ENCODE assay signal across 9 cellular contexts in the genomic region with DNA sequence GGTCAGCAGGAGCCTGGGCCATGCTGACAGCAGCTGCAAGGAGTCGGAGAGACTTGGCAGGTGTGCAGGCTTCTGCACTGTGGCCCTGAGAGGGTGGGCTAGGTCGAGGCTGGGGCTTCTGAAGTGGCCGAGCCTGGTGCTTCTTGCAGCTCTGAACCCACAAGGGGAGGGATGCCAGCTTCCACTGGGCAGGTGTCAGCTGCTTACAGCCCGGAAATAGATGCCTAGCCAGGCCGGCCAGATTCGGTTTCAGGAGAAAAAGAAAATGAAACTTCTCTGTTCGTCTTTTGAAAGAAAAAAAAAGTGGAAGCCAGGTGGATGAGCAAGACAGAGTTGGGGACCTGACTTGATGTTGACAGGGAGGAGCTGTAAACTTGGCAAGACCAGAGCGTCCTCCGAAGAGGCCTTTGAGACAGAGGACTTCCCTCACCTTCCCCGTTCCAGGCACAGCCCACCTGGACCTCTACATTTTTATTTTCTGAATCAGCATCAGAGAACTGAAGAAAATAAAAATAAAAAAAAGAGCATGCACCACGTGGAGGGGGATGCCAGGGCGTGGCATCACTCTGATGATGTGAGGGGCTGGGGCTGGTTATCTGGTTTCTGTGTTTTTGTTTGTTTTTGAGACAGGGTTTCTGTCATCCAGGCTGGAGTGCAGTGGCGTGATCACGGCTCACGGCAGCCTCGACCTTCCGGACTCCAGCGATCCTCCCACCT.
DNase-seq lines count a peak whose midpoint lies in the region; ATAC-seq and TF ChIP-seq lines count a peak whose summit lies in the region.
"Had no signal": no experiment of that assay in that cellular context is flagged by ENCODE, and none has a peak within 500 bp of the region (broad histone marks: within the 10 kb centered on the region; RNA-seq: fewer than 3 reads in every experiment).

A gene with protein sequence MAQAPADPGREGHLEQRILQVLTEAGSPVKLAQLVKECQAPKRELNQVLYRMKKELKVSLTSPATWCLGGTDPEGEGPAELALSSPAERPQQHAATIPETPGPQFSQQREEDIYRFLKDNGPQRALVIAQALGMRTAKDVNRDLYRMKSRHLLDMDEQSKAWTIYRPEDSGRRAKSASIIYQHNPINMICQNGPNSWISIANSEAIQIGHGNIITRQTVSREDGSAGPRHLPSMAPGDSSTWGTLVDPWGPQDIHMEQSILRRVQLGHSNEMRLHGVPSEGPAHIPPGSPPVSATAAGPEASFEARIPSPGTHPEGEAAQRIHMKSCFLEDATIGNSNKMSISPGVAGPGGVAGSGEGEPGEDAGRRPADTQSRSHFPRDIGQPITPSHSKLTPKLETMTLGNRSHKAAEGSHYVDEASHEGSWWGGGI (minus strand): TSS at position 153 of the 717 bp plus-strand sequence. CDS start 131 bp downstream, at position 22.

- no peaks in the 10 kb centered on the region for H3K79me2 ChIP-seq in OCI-LY3 (ENCODE audit: low read length)

- no peaks in the 10 kb centered on the region for H3K36me3 ChIP-seq in OCI-LY3 (replicated peaks; ENCODE audit: low read depth, low read length)
- H3K36me3 ChIP-seq in subcutaneous abdominal adipose tissue (ENCODE audit: control insufficient read depth in 5 of 5, insufficient read depth in 5 of 5, low read length in 5 of 5) = no peaks in the 10 kb centered on the region

- peak within 1 kb of the TSS; percentile 98 for H3K4me2 ChIP-seq in OCI-LY3 (ENCODE audit: low read length)

- peaks cover 47% of the 10 kb centered on the region for H3K4me1 Mint-ChIP-seq in dendritic cell treated with granulocyte-macrophage colony-stimulating factor and Interleukin-4, amounts not matched to agents 40 ng/mL and 50 ng/mL, for 4 days (ENCODE audit: low read depth)

- H3K9ac ChIP-seq in OCI-LY3 (ENCODE audit: low read length) (peak within 1 kb of the TSS; percentile 65), subcutaneous abdominal adipose tissue (ENCODE audit: low read length in 5 of 5) (no peak within 1 kb of the TSS)

- H3K4me3 Mint-ChIP-seq in dendritic cell treated with granulocyte-macrophage colony-stimulating factor and Interleukin-4, amounts not matched to agents 40 ng/mL and 50 ng/mL, for 4 days = peak within 1 kb of the TSS; percentile 32

- H3K4me1 ChIP-seq in OCI-LY3 (ENCODE audit: low read length) (peaks cover 52% of the 10 kb centered on the region), subcutaneous abdominal adipose tissue (ENCODE audit: control insufficient read depth in 5 of 5, insufficient read depth in 5 of 5, low read length in 5 of 5) (peaks cover 0 to 36% (median 8%) of the 10 kb centered on the region in 5 donors)

- H3K27ac ChIP-seq in OCI-LY3 (ENCODE audit: low read length) (peak within 1 kb of the TSS; percentile 78), subcutaneous abdominal adipose tissue (ENCODE audit: low read depth, low read length) (no peak within 1 kb of the TSS)
- H3K27ac ChIP-seq: 22Rv1 had no signal

- peak; percentile 53 for ATAC-seq in HG02623 (IDR thresholded peaks at IDR 0.05; ENCODE audit: unreplicated experiment)

- intact Hi-C loops in dendritic cell treated with granulocyte-macrophage colony-stimulating factor and Interleukin-4, amounts not matched to agents 40 ng/mL and 50 ng/mL, for 4 days (cut with micrococcal nuclease) = no loop called here

- peak within 1 kb of the TSS; percentile 81 for H3K27ac Mint-ChIP-seq in dendritic cell treated with granulocyte-macrophage colony-stimulating factor and Interleukin-4, amounts not matched to agents 40 ng/mL and 50 ng/mL, for 4 days

- H3K4me3 ChIP-seq in OCI-LY3 (ENCODE audit: low read length) (peak within 1 kb of the TSS; percentile 74), subcutaneous abdominal adipose tissue (ENCODE audit: low read depth in 1 of 5, low read length in 5 of 5) (peak within 1 kb of the TSS in 3 of 5 donors; percentile 17 to 38 (median 31))

- H2AFZ ChIP-seq in OCI-LY3 (ENCODE audit: low read depth, low read length) = no peak within 1 kb of the TSS; the same call in 1 of the 2 replicates

- H3K9me3 ChIP-seq in OCI-LY3 (ENCODE audit: insufficient read depth, low read length) (peaks cover 8% of the 10 kb centered on the region), subcutaneous abdominal adipose tissue (ENCODE audit: control insufficient read depth in 5 of 5, low read length in 5 of 5) (peaks cover 0 to 6% (median 5%) of the 10 kb centered on the region in 5 donors)

- peaks cover 64% of the 10 kb centered on the region for H3K27me3 ChIP-seq in OCI-LY3 (ENCODE audit: low read depth, low read length)
- peaks cover 0 to 9% (median 7%) of the 10 kb centered on the region in 5 donors for H3K27me3 ChIP-seq in subcutaneous abdominal adipose tissue (ENCODE audit: control insufficient read depth in 5 of 5, insufficient read depth in 4 of 5, low read length in 5 of 5)

- H4K20me1 ChIP-seq in OCI-LY3 (ENCODE audit: insufficient read depth, low read length) = peaks cover 6% of the 10 kb centered on the region; the same call in 1 of the 2 replicates

- TF ChIP-seq CTCF in OCI-LY3 (IDR thresholded peaks at IDR 0.05; ENCODE audit: low read depth, low read length) = no peak

- peaks cover 3% of the 10 kb centered on the region for H3K36me3 Mint-ChIP-seq in dendritic cell treated with granulocyte-macrophage colony-stimulating factor and Interleukin-4, amounts not matched to agents 40 ng/mL and 50 ng/mL, for 4 days (ENCODE audit: low read depth)

- DNase-seq in DMS53 (lab: John Stamatoyannopoulos, UW) (peak; percentile 14), DMS53 treated with DMSO at 0.1 percent for 48 hours (lab: John Stamatoyannopoulos, UW; ENCODE audit: unreplicated experiment) (no peak), epidermal melanocyte (ENCODE audit: insufficient read length, low spot score) (no peak), NCI-H446 treated with DMSO at 0.1 percent for 48 hours (lab: John Stamatoyannopoulos, UW) (no peak)

- H3K9me3 Mint-ChIP-seq in dendritic cell treated with granulocyte-macrophage colony-stimulating factor and Interleukin-4, amounts not matched to agents 40 ng/mL and 50 ng/mL, for 4 days = peaks cover 16% of the 10 kb centered on the region

- H3K27me3 Mint-ChIP-seq in dendritic cell treated with granulocyte-macrophage colony-stimulating factor and Interleukin-4, amounts not matched to agents 40 ng/mL and 50 ng/mL, for 4 days = peaks cover 16% of the 10 kb centered on the region
